In genomic region chr1:24927886-24928630, GRCh38 we compare ENCODE assay signal across 8 cellular contexts. TPM values are rescaled to one million over a fixed set of nuclear protein-coding genes. Genes with fewer than 3 reads are reported as not detected.
DNase-seq lines count a peak whose midpoint lies in the region; ATAC-seq and TF ChIP-seq lines count a peak whose summit lies in the region.

No MANE protein-coding gene starts in this region.

- no peaks in the 10 kb centered on the region for H3K9me3 ChIP-seq in HAP-1
- no peaks in the 10 kb centered on the region for H3K9me3 ChIP-seq in lower lobe of right lung

- H3K36me3 ChIP-seq in BJ (ENCODE audit: control insufficient read depth, insufficient read depth, low read length) (no peaks in the 10 kb centered on the region), HAP-1 (replicated peaks) (peaks cover 10% of the 10 kb centered on the region), lower lobe of right lung (no peaks in the 10 kb centered on the region)

- H3K4me1 ChIP-seq in HAP-1 = peaks cover 18% of the 10 kb centered on the region
- H3K4me1 ChIP-seq in lower lobe of right lung = peaks cover 59% of the 10 kb centered on the region

- no peaks in the 10 kb centered on the region for H3K9me3 Mint-ChIP-seq in activated naive CD8-positive, alpha-beta T cell treated with anti-CD3 and anti-CD28 coated beads for 36 hours

- H3K27ac ChIP-seq in lower lobe of right lung = peak overlapping the region; percentile 80

- peak overlapping the region; percentile 97 for H3K4me3 Mint-ChIP-seq in activated naive CD8-positive, alpha-beta T cell treated with anti-CD3 and anti-CD28 coated beads for 36 hours

- peaks cover 72% of the 10 kb centered on the region for H3K36me3 Mint-ChIP-seq in activated naive CD8-positive, alpha-beta T cell treated with anti-CD3 and anti-CD28 coated beads for 36 hours

- no peak for DNase-seq in BJ (ENCODE audit: low read depth)
- DNase-seq in HAP-1 (ENCODE audit: low spot score in 2 of 2) = no peak
- DNase-seq in activated naive CD8-positive, alpha-beta T cell treated with anti-CD3 and anti-CD28 coated beads for 36 hours = no peak
- DNase-seq in lower lobe of right lung = no peak
- DNase-seq in SW 1271 (lab: John Stamatoyannopoulos, UW) = no peak
- no peak for DNase-seq in left lobe of liver (ENCODE audit: low spot score)
- DNase-seq in posterior vena cava (ENCODE audit: low spot score) = no peak

- peak overlapping the region; percentile 95 for H3K27ac Mint-ChIP-seq in activated naive CD8-positive, alpha-beta T cell treated with anti-CD3 and anti-CD28 coated beads for 36 hours

- H3K27me3 Mint-ChIP-seq in activated naive CD8-positive, alpha-beta T cell treated with anti-CD3 and anti-CD28 coated beads for 36 hours = no peaks in the 10 kb centered on the region

- H3K4me3 ChIP-seq in BJ (ENCODE audit: low read depth, low read length) = peak overlapping the region; percentile 44
- peak overlapping the region; percentile 69 for H3K4me3 ChIP-seq in HAP-1
- peak overlapping the region; percentile 51 for H3K4me3 ChIP-seq in lower lobe of right lung

- POLR2A ChIA-PET in BJ (lab: Charles Lee) = no interaction called here

- in situ Hi-C loops in HAP-1 (cut with MboI; ENCODE audit: low sequenced_read_pairs) = no loop called here

- CTCF ChIA-PET in BJ (lab: Yijun Ruan, JAX) = interaction anchor here (1.4 to 14.8 kb wide), 3 partner anchors 16 to 276 kb away, joined by 3 to 146 read pairs (median 11); no protein-coding TSS in a partner anchor

- ATAC-seq in lower lobe of right lung (no peak), GM21786 (IDR thresholded peaks at IDR 0.05; ENCODE audit: unreplicated experiment) (no peak), left lobe of liver (no peak)

- TF ChIP-seq CTCF in BJ (IDR thresholded peaks at IDR 0.05; ENCODE audit: insufficient read depth, low read depth, low read length) (no peak), lower lobe of right lung (IDR thresholded peaks at IDR 0.05) (no peak)

- H3K4me1 Mint-ChIP-seq in activated naive CD8-positive, alpha-beta T cell treated with anti-CD3 and anti-CD28 coated beads for 36 hours = peaks cover 56% of the 10 kb centered on the region

- intact Hi-C loops in lower lobe of right lung (cut with DNase I) = no loop called here
- intact Hi-C loops in posterior vena cava (cut with DNase I) = no loop called here

- H3K27me3 ChIP-seq in BJ (ENCODE audit: control insufficient read depth, insufficient read depth, low read length) = peaks cover 51% of the 10 kb centered on the region
- no peaks in the 10 kb centered on the region for H3K27me3 ChIP-seq in HAP-1 (ENCODE audit: low read depth)
- H3K27me3 ChIP-seq in lower lobe of right lung (ENCODE audit: low read depth) = peaks cover 94% of the 10 kb centered on the region

RNA-seq across cellular contexts. Expression of gene RUNX3, which starts 2.0 kb away (rescaled TPM):
- polyA plus RNA-seq in BJ (2011; rRNA removed) = 0.23 and 0.54 TPM in 2 replicates
- polyA minus RNA-seq in BJ (2011; rRNA and poly(A)+ RNA removed) = 0.41 and 0.57 TPM in 2 replicates
- 100 to 1,000 TPM; 144 TPM for total RNA-seq in activated naive CD8-positive, alpha-beta T cell treated with anti-CD3 and anti-CD28 coated beads for 36 hours
- total RNA-seq in lower lobe of right lung = 13.1 TPM
- total RNA-seq in left lobe of liver = 0.86 TPM
- 1 to 10 TPM; 5.0 to 8.9 TPM for total RNA-seq in posterior vena cava

Comparison
In these comparisons a context has a peak if more than half of its experiments do, and no peak if none do; other contexts are left out.
1. RNA of gene RUNX3, which starts 2.0 kb away (total RNA-seq): 144 TPM in activated naive CD8-positive, alpha-beta T cell treated with anti-CD3 and anti-CD28 coated beads for 36 hours; 13.1 TPM in lower lobe of right lung (single experiment), 5.0 to 8.9 TPM in posterior vena cava and 0.86 TPM in left lobe of liver (single experiment); every median in the first group is over 10 times any median in the second.
2. Peak in every context shown above with its lines, with median percentiles within 50 percentile points of each other: H3K4me3 ChIP-seq.